In the genomic region with DNA sequence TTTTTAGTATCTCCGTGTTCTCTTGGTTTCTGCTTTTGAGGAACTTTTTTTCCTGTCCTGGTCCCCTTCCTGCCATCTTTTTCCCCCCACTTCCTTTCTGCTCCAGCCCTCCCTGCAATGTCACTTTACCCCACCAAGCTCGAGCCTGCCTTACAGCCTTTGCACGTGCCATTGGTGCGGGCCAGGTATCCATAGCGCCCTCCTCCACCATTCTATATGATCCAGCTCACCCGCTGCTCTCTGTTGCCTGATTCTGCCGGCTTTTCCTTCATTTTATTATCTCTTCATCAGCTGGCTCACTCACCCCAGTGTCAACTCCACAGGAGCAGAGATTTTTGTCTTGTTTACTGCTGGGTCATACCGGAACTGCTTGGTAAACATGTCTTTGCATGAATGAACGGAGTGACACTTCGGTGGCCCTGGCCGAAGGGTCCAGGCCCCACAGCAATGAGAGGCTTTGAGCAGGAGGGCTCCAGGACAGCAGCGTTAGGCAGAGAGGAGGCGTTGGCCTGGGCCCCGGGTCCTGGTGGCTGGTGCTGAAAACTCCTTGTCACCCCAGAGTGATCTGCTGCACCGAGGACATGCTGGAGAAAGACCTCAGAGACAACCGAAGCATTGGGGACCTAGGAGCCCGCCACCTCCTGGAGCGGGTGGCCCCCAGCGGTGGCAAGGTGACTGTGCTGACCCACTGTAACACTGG, we compare ENCODE assay signal across 8 cellular contexts. TPM values are rescaled to one million over a fixed set of nuclear protein-coding genes. Genes with fewer than 3 reads are reported as not detected.
DNase-seq lines count a peak whose midpoint lies in the region; ATAC-seq and TF ChIP-seq lines count a peak whose summit lies in the region.

No MANE protein-coding gene starts in this region.

- no peak for TF ChIP-seq EP300 in transverse colon (IDR thresholded peaks at IDR 0.05; ENCODE audit: low read depth)

- peaks cover 9% of the 10 kb centered on the region for H3K4me1 Mint-ChIP-seq in activated naive CD4-positive, alpha-beta T cell treated with anti-CD3 and anti-CD28 coated beads for 36 hours (ENCODE audit: low read depth)
- peaks cover 14% of the 10 kb centered on the region for H3K4me1 Mint-ChIP-seq in activated naive CD8-positive, alpha-beta T cell treated with anti-CD3 and anti-CD28 coated beads, Interleukin-2, amount 50 U/mL, for 24 hours

- no peaks in the 10 kb centered on the region for H3K27me3 Mint-ChIP-seq in activated naive CD4-positive, alpha-beta T cell treated with anti-CD3 and anti-CD28 coated beads for 36 hours (ENCODE audit: low read depth)
- H3K27me3 Mint-ChIP-seq in activated naive CD8-positive, alpha-beta T cell treated with anti-CD3 and anti-CD28 coated beads, Interleukin-2, amount 50 U/mL, for 24 hours, result no peaks in the 10 kb centered on the region

- intact Hi-C loops in activated naive CD4-positive, alpha-beta T cell treated with anti-CD3 and anti-CD28 coated beads for 36 hours (cut with micrococcal nuclease), result no loop called here
- intact Hi-C loops in left lung (cut with DNase I), result no loop called here
- intact Hi-C loops in transverse colon (cut with DNase I; ENCODE audit: low total_unique reads), result loop anchor here (10.0 kb wide), 1 partner anchor 99 kb away; no protein-coding TSS in a partner anchor
- intact Hi-C loops in head of caudate nucleus (cut with DNase I), result no loop called here

- no peaks in the 10 kb centered on the region for H3K9me3 ChIP-seq in left lung
- no peaks in the 10 kb centered on the region for H3K9me3 ChIP-seq in transverse colon

- H3K9me3 Mint-ChIP-seq in activated naive CD4-positive, alpha-beta T cell treated with anti-CD3 and anti-CD28 coated beads for 36 hours, result no peaks in the 10 kb centered on the region
- no peaks in the 10 kb centered on the region for H3K9me3 Mint-ChIP-seq in activated naive CD8-positive, alpha-beta T cell treated with anti-CD3 and anti-CD28 coated beads, Interleukin-2, amount 50 U/mL, for 24 hours

- H3K27ac ChIP-seq in left lung (peak overlapping the region in 1 of 2 donors; percentile 74), transverse colon (peak overlapping the region; percentile 72 to 89 (median 80))

- H3K4me1 ChIP-seq in left lung, result peaks cover 4 to 24% of the 10 kb centered on the region in 2 donors
- peaks cover 7 to 18% (median 15%) of the 10 kb centered on the region in 4 donors for H3K4me1 ChIP-seq in transverse colon

- H3K4me3 Mint-ChIP-seq in activated naive CD4-positive, alpha-beta T cell treated with anti-CD3 and anti-CD28 coated beads for 36 hours, result peak overlapping the region; percentile 79
- peak overlapping the region; percentile 81 for H3K4me3 Mint-ChIP-seq in activated naive CD8-positive, alpha-beta T cell treated with anti-CD3 and anti-CD28 coated beads, Interleukin-2, amount 50 U/mL, for 24 hours

- CTCF ChIA-PET in activated naive CD4-positive, alpha-beta T cell treated with anti-CD3 and anti-CD28 coated beads for 36 hours (lab: Charles Lee), result interaction anchor here (0.5 kb wide), 1 partner anchor 275 kb away, joined by 3 read pairs; no protein-coding TSS in a partner anchor

- no peak for TF ChIP-seq POLR2A in transverse colon (IDR thresholded peaks at IDR 0.05)

- H3K27ac Mint-ChIP-seq in activated naive CD4-positive, alpha-beta T cell treated with anti-CD3 and anti-CD28 coated beads for 36 hours, result no peak overlapping the region
- H3K27ac Mint-ChIP-seq in activated naive CD8-positive, alpha-beta T cell treated with anti-CD3 and anti-CD28 coated beads, Interleukin-2, amount 50 U/mL, for 24 hours, result peak overlapping the region; percentile 81

- ATAC-seq in activated naive CD8-positive, alpha-beta T cell treated with anti-CD3 and anti-CD28 coated beads, Interleukin-2, amount 50 U/mL, for 24 hours, result no peak
- no peak for ATAC-seq in left lung
- ATAC-seq in GM18502 (IDR thresholded peaks at IDR 0.05; ENCODE audit: poor library complexity, unreplicated experiment), result no peak

- no peak for DNase-seq in activated naive CD4-positive, alpha-beta T cell treated with anti-CD3 and anti-CD28 coated beads for 36 hours
- DNase-seq in activated naive CD4-positive, alpha-beta T cell (lab: John Stamatoyannopoulos, UW), result no peak
- DNase-seq in activated naive CD8-positive, alpha-beta T cell treated with anti-CD3 and anti-CD28 coated beads, Interleukin-2, amount 50 U/mL, for 24 hours, result no peak
- no peak for DNase-seq in left lung
- DNase-seq in transverse colon, result no peak
- DNase-seq in head of caudate nucleus, result no peak
- no peak for DNase-seq in retina

- WGBS in transverse colon (ENCODE audit: low coverage in 1 of 2), 2 donors, result 28 to 48% methylated on average over 7 to 19 of the region's 19 CpGs

- H3K27me3 ChIP-seq in left lung, result no peaks in the 10 kb centered on the region
- H3K27me3 ChIP-seq in transverse colon, result no peaks in the 10 kb centered on the region

- no peak for TF ChIP-seq CTCF in left lung (IDR thresholded peaks at IDR 0.05)
- TF ChIP-seq CTCF in transverse colon (IDR thresholded peaks at IDR 0.05), result no peak

- peaks cover 0 to 54% of the 10 kb centered on the region in 2 donors for H3K36me3 ChIP-seq in left lung
- H3K36me3 ChIP-seq in transverse colon, result peaks cover 0 to 24% (median 9%) of the 10 kb centered on the region in 4 donors

- in situ Hi-C loops in transverse colon (cut with MboI; ENCODE audit: low pct_ligation_motif_present in 1 of 4, low pct_unique_long_range_greater_than_20kb in 1 of 4, low sequenced_read_pairs in 3 of 4), result loop anchor here in 1 of 4 donors (25.0 kb wide), 1 partner anchor 97 kb away; no protein-coding TSS in a partner anchor

- peak overlapping the region; percentile 60 to 72 for H3K4me3 ChIP-seq in left lung
- peak overlapping the region in 3 of 4 donors; percentile 72 to 94 (median 72) for H3K4me3 ChIP-seq in transverse colon

- H3K36me3 Mint-ChIP-seq in activated naive CD4-positive, alpha-beta T cell treated with anti-CD3 and anti-CD28 coated beads for 36 hours (ENCODE audit: low read depth), result peaks cover 14% of the 10 kb centered on the region
- peaks cover 13% of the 10 kb centered on the region for H3K36me3 Mint-ChIP-seq in activated naive CD8-positive, alpha-beta T cell treated with anti-CD3 and anti-CD28 coated beads, Interleukin-2, amount 50 U/mL, for 24 hours (ENCODE audit: low read depth)

RNA-seq across cellular contexts. Expression of a gene that starts 1.2 kb away (rescaled TPM):
- total RNA-seq in activated naive CD4-positive, alpha-beta T cell treated with anti-CD3 and anti-CD28 coated beads for 36 hours, result 10 to 100 TPM; 14.0 to 14.8 TPM
- total RNA-seq in left lung (10 to 100 TPM; 29.0 TPM), transverse colon (100 to 1,000 TPM in 2 of 4 donors, 10 to 100 TPM in 2; 63.0 to 304 (median 99.2) TPM)

RNA-seq across cellular contexts. Expression of a gene that starts 8.7 kb away (rescaled TPM):
- 100 to 1,000 TPM; 116 to 132 TPM for total RNA-seq in activated naive CD4-positive, alpha-beta T cell treated with anti-CD3 and anti-CD28 coated beads for 36 hours
- total RNA-seq in left lung (10 to 100 TPM; 64.8 to 77.0 TPM), transverse colon (100 to 1,000 TPM in 2 of 4 donors, 10 to 100 TPM in 2; 48.6 to 111 (median 94.2) TPM)

RNA-seq across cellular contexts. Expression of a gene that starts 29.7 kb away (rescaled TPM):
- 1 to 10 TPM; 6.7 to 7.1 TPM for total RNA-seq in activated naive CD4-positive, alpha-beta T cell treated with anti-CD3 and anti-CD28 coated beads for 36 hours
- 10 to 100 TPM in 1 of 2 donors, 1 to 10 TPM in 1; 6.6 to 14.3 TPM for total RNA-seq in left lung
- 1 to 10 TPM; 2.3 to 5.1 (median 2.9) TPM for total RNA-seq in transverse colon
